In genomic region chr12:62170241-62170640, GRCh38 we compare ENCODE assay signal across 3 cellular contexts.
"Had no signal": no experiment of that assay in that cellular context is flagged by ENCODE, and none has a peak within 500 bp of the region (broad histone marks: within the 10 kb centered on the region; RNA-seq: fewer than 3 reads in every experiment).

No MANE protein-coding gene starts in this region.

- DNase-seq: GDM1, GF-D8 had no signal

- H3K4me3 ChIP-seq: GM12878 had no signal

- ATAC-seq: GM12878 had no signal
